ENCODE assay signal across 2 cellular contexts in genomic region chr12:105057174-105057573, GRCh38.
A peak's percentile ranks its signal among the peaks of the same experiment; 100 is the strongest.
TF ChIP-seq lines count a peak whose summit lies in the region.

No MANE protein-coding gene starts in this region.

TF ChIP-seq in A549, 52 proteins besides CTCF, POLR2A, EP300 and RAD21:
- no peak for TF ChIP-seq NR3C1 (IDR thresholded peaks at IDR 0.05)
- TF ChIP-seq FOSL2 (IDR thresholded peaks at IDR 0.05), result no peak
- peak; percentile 63 for TF ChIP-seq FOSL2 (CRISPR knock-in tag; IDR thresholded peaks at IDR 0.05)

TF ChIP-seq in GM12878, 131 proteins besides CTCF, POLR2A, EP300 and RAD21:
- TF ChIP-seq RUNX3 (IDR thresholded peaks at IDR 0.05; ENCODE audit: low read length) (0 out of 2 replicates have a peak, but pooled peaks have one; percentile 15), PML (IDR thresholded peaks at IDR 0.05; ENCODE audit: low read length) (no peak), ATF7 (IDR thresholded peaks at IDR 0.05; ENCODE audit: low read depth) (peak; percentile 39), IKZF1 (conservative IDR thresholded peaks at IDR 0.05) (0 out of 2 replicates have a peak, but pooled peaks have one; percentile 13), SREBF1 (IDR thresholded peaks at IDR 0.05; ENCODE audit: low read length) (no peak), IKZF2 (IDR thresholded peaks at IDR 0.05) (peak in 1 of 2 experiments; percentile 52; a peak in 1 of 4 replicates), JUNB (IDR thresholded peaks at IDR 0.05) (peak; percentile 64), ATF2 (IDR thresholded peaks at IDR 0.05; ENCODE audit: low read length) (0 out of 2 replicates have a peak, but pooled peaks have one; percentile 22), MEF2B (IDR thresholded peaks at IDR 0.05; ENCODE audit: partially characterized antibody, poor library complexity, severe bottlenecking) (peak; percentile 23), RELB (IDR thresholded peaks at IDR 0.05; ENCODE audit: low read depth) (no peak), STAT3 (IDR thresholded peaks at IDR 0.05; ENCODE audit: low read depth, low read length) (no peak), USF1 (IDR thresholded peaks at IDR 0.05; ENCODE audit: borderline replicate concordance, extremely low read length, insufficient read depth, low read depth, low read length) (no peak)
TF ChIP-seq in GM12878: peak in this region for 7.
